ENCODE assay signal across 17 cellular contexts in the genomic region with DNA sequence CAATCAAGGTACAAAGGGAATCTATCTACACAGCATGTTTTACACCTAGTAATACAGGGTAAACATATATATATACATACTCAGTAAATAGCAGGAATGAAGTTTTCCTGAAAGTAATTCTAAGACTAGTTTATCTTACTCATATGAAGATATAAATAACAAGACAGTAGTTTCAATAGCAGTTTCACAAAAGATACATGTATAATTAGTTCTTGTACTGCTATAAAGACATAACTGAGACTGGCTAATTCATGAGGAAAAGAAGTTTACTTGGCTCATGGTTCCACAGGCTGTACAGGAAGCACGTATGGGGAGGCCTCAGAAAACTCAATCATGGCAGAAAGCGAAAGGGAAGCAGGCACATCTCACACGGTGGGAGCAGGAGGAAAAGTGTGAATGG. TPM values are rescaled to one million over a fixed set of nuclear protein-coding genes. Genes with fewer than 3 reads are reported as not detected.
DNase-seq lines count a peak whose midpoint lies in the region; ATAC-seq and TF ChIP-seq lines count a peak whose summit lies in the region.
"Had no signal": no experiment of that assay in that cellular context is flagged by ENCODE, and none has a peak within 500 bp of the region (broad histone marks: within the 10 kb centered on the region; RNA-seq: fewer than 3 reads in every experiment).

No MANE protein-coding gene starts in this region.

- no peak for TF ChIP-seq POLR2A in upper lobe of left lung (IDR thresholded peaks at IDR 0.05)

- TF ChIP-seq CTCF in neural progenitor cell (IDR thresholded peaks at IDR 0.05), result no peak
- no peak for TF ChIP-seq CTCF in upper lobe of left lung (IDR thresholded peaks at IDR 0.05)

- no peak overlapping the region for H3K9ac ChIP-seq in neural progenitor cell

- intact Hi-C loops in naive thymus-derived CD4-positive, alpha-beta T cell (cut with micrococcal nuclease), result loop anchor here in 1 of 2 donors (5.0 kb wide), 1 partner anchor 604 kb away; no protein-coding TSS in a partner anchor

- no peaks in the 10 kb centered on the region for H3F3A ChIP-seq in neural progenitor cell (ENCODE audit: low read depth)

- H3K4me1 ChIP-seq in naive thymus-derived CD4-positive, alpha-beta T cell (ENCODE audit: control insufficient read depth in 2 of 2, insufficient read depth in 2 of 2, low read length in 2 of 2), result peaks cover 19 to 24% of the 10 kb centered on the region in 2 donors
- H3K4me1 ChIP-seq in neural progenitor cell, result no peaks in the 10 kb centered on the region
- peaks cover 8 to 32% (median 17%) of the 10 kb centered on the region in 4 donors for H3K4me1 ChIP-seq in upper lobe of left lung
- H3K4me1 ChIP-seq: colonic mucosa had no signal

- peak overlapping the region; percentile 56 for H3K4me3 Mint-ChIP-seq in activated naive CD4-positive, alpha-beta T cell treated with anti-CD3 and anti-CD28 coated beads, Interleukin-2, amount 50 U/mL, for 24 hours
- peak overlapping the region in 9 of 10 donors; percentile 18 to 60 (median 52) for H3K4me3 Mint-ChIP-seq in naive thymus-derived CD4-positive, alpha-beta T cell
- no peak overlapping the region for H3K4me3 Mint-ChIP-seq in neural progenitor cell

- peaks cover 16% of the 10 kb centered on the region for H3K36me3 Mint-ChIP-seq in activated naive CD4-positive, alpha-beta T cell treated with anti-CD3 and anti-CD28 coated beads, Interleukin-2, amount 50 U/mL, for 24 hours
- peaks cover 3 to 39% (median 18%) of the 10 kb centered on the region in 5 donors for H3K36me3 Mint-ChIP-seq in naive thymus-derived CD4-positive, alpha-beta T cell
- H3K36me3 Mint-ChIP-seq in neural progenitor cell, result peaks cover 10% of the 10 kb centered on the region

- ATAC-seq in GM21367 (IDR thresholded peaks at IDR 0.05; ENCODE audit: unreplicated experiment), result peak; percentile 52
- ATAC-seq in HG03565 (IDR thresholded peaks at IDR 0.05; ENCODE audit: unreplicated experiment), result peak; percentile 50
- ATAC-seq in naive thymus-derived CD4-positive, alpha-beta T cell, result no peak
- no peak for ATAC-seq in upper lobe of left lung (ENCODE audit: low FRiP score in 2 of 2)

- peaks cover 0 to 7% (median 0%) of the 10 kb centered on the region in 3 experiments for H3K36me3 ChIP-seq in naive thymus-derived CD4-positive, alpha-beta T cell (ENCODE audit: control insufficient read depth in 2 of 3, insufficient read depth in 3 of 3, low read length in 3 of 3)
- H3K36me3 ChIP-seq in neural progenitor cell (peaks cover 5% of the 10 kb centered on the region), upper lobe of left lung (peaks cover 0 to 7% (median 0%) of the 10 kb centered on the region in 4 donors)
- H3K36me3 ChIP-seq: colonic mucosa, ovary had no signal

- H2AFZ ChIP-seq in neural progenitor cell (replicated peaks), result no peak overlapping the region

- H3K79me2 ChIP-seq in neural progenitor cell (ENCODE audit: low read depth), result peaks cover 88% of the 10 kb centered on the region

- H3K27ac Mint-ChIP-seq in activated naive CD4-positive, alpha-beta T cell treated with anti-CD3 and anti-CD28 coated beads, Interleukin-2, amount 50 U/mL, for 24 hours, result peak overlapping the region; percentile 90
- H3K27ac Mint-ChIP-seq in naive thymus-derived CD4-positive, alpha-beta T cell, result peak overlapping the region in 6 of 9 donors; percentile 28 to 81 (median 59)
- no peak overlapping the region for H3K27ac Mint-ChIP-seq in neural progenitor cell

- CTCF ChIA-PET in naive thymus-derived CD4-positive, alpha-beta T cell (lab: Charles Lee), result no interaction called here

- 88 to 92% methylated on average over 3 of the region's 3 CpGs for WGBS in upper lobe of left lung, 2 donors

- peaks cover 64% of the 10 kb centered on the region for H3K4me1 Mint-ChIP-seq in activated naive CD4-positive, alpha-beta T cell treated with anti-CD3 and anti-CD28 coated beads, Interleukin-2, amount 50 U/mL, for 24 hours
- peaks cover 33 to 76% (median 66%) of the 10 kb centered on the region in 7 donors for H3K4me1 Mint-ChIP-seq in naive thymus-derived CD4-positive, alpha-beta T cell
- peaks cover 7% of the 10 kb centered on the region for H3K4me1 Mint-ChIP-seq in neural progenitor cell

- no peaks in the 10 kb centered on the region for H3K27me3 ChIP-seq in naive thymus-derived CD4-positive, alpha-beta T cell (ENCODE audit: control insufficient read depth in 2 of 2, insufficient read depth in 2 of 2, low read length in 2 of 2)
- H3K27me3 ChIP-seq in neural progenitor cell, result no peaks in the 10 kb centered on the region
- no peaks in the 10 kb centered on the region for H3K27me3 ChIP-seq in upper lobe of left lung
- H3K27me3 ChIP-seq: colonic mucosa, ovary, spleen had no signal

- no peak overlapping the region for H3K4me3 ChIP-seq in naive thymus-derived CD4-positive, alpha-beta T cell (ENCODE audit: low read length)
- no peak overlapping the region for H3K4me3 ChIP-seq in neural progenitor cell
- no peak overlapping the region for H3K4me3 ChIP-seq in upper lobe of left lung
- H3K4me3 ChIP-seq: colonic mucosa, ovary, spleen had no signal

- no peaks in the 10 kb centered on the region for H3K9me3 ChIP-seq in naive thymus-derived CD4-positive, alpha-beta T cell (ENCODE audit: control insufficient read depth in 2 of 3, low read length in 3 of 3)
- H3K9me3 ChIP-seq in neural progenitor cell (ENCODE audit: low read depth) (no peaks in the 10 kb centered on the region), upper lobe of left lung (no peaks in the 10 kb centered on the region)
- H3K9me3 ChIP-seq: colonic mucosa, ovary, spleen had no signal

- peaks cover 12% of the 10 kb centered on the region for H4K20me1 ChIP-seq in neural progenitor cell (ENCODE audit: low read depth)

- DNase-seq in activated naive CD4-positive, alpha-beta T cell treated with anti-CD3 and anti-CD28 coated beads, Interleukin-2, amount 50 U/mL, for 16 hours, result no peak
- DNase-seq in naive thymus-derived CD4-positive, alpha-beta T cell, result no peak
- DNase-seq in neural progenitor cell (ENCODE audit: low spot score), result no peak
- DNase-seq in NCI-H1436 (lab: John Stamatoyannopoulos, UW), result no peak
- no peak for DNase-seq in upper lobe of left lung
- DNase-seq: activated CD8-positive, alpha-beta memory T cell treated with anti-CD3 and anti-CD28 coated beads, Interleukin-2, amount 50 U/mL, for 48 hours; anterior cingulate cortex; colonic mucosa; KG1; NCI-H1436 treated with DMSO at 0.1 percent for 48 hours; NCI-H510A; ovary; spleen; WERI-Rb-1 had no signal

- POLR2A ChIA-PET in naive thymus-derived CD4-positive, alpha-beta T cell (lab: Charles Lee), result no interaction called here

- H3K27ac ChIP-seq in naive thymus-derived CD4-positive, alpha-beta T cell (ENCODE audit: low read depth, low read length), result no peak overlapping the region
- H3K27ac ChIP-seq in neural progenitor cell, result no peak overlapping the region
- H3K27ac ChIP-seq in upper lobe of left lung, result no peak overlapping the region
- H3K27ac ChIP-seq: colonic mucosa, ovary, spleen, WERI-Rb-1 had no signal

- no peaks in the 10 kb centered on the region for H3K9me3 Mint-ChIP-seq in activated naive CD4-positive, alpha-beta T cell treated with anti-CD3 and anti-CD28 coated beads, Interleukin-2, amount 50 U/mL, for 24 hours
- H3K9me3 Mint-ChIP-seq in naive thymus-derived CD4-positive, alpha-beta T cell, result peaks cover 0 to 3% (median 0%) of the 10 kb centered on the region in 11 donors
- H3K9me3 Mint-ChIP-seq in neural progenitor cell, result no peaks in the 10 kb centered on the region

- H3K27me3 Mint-ChIP-seq in activated naive CD4-positive, alpha-beta T cell treated with anti-CD3 and anti-CD28 coated beads, Interleukin-2, amount 50 U/mL, for 24 hours, result no peaks in the 10 kb centered on the region
- no peaks in the 10 kb centered on the region for H3K27me3 Mint-ChIP-seq in naive thymus-derived CD4-positive, alpha-beta T cell
- no peaks in the 10 kb centered on the region for H3K27me3 Mint-ChIP-seq in neural progenitor cell (ENCODE audit: insufficient read depth, low read depth)

- no peak overlapping the region for H3K4me2 ChIP-seq in neural progenitor cell

- TF ChIP-seq EP300 in upper lobe of left lung (IDR thresholded peaks at IDR 0.05), result no peak

RNA-seq across cellular contexts. Expression of a gene that starts 16.9 kb away (rescaled TPM):
- total RNA-seq in naive thymus-derived CD4-positive, alpha-beta T cell, result 10 to 100 TPM; 21.0 to 40.0 (median 24.2) TPM
- polyA plus RNA-seq in naive thymus-derived CD4-positive, alpha-beta T cell, result 10 to 100 TPM; 32.3 to 37.2 TPM
- total RNA-seq in neural progenitor cell (ENCODE audit: low replicate concordance) (39.0 and 53.6 TPM in 2 replicates), upper lobe of left lung (10 to 100 TPM; 21.9 to 32.5 (median 23.7) TPM)

RNA-seq across cellular contexts. Expression of a gene that starts 17.1 kb away (rescaled TPM):
- total RNA-seq in naive thymus-derived CD4-positive, alpha-beta T cell, result 10 to 100 TPM; 17.7 to 29.8 (median 27.6) TPM
- 10 to 100 TPM; 32.4 to 40.3 TPM for polyA plus RNA-seq in naive thymus-derived CD4-positive, alpha-beta T cell
- total RNA-seq in neural progenitor cell (ENCODE audit: low replicate concordance), result 76.0 and 99.3 TPM in 2 replicates
- 10 to 100 TPM; 10.3 to 27.2 (median 17.2) TPM for total RNA-seq in upper lobe of left lung

Comparison
In these comparisons a context has a peak if more than half of its experiments do, and no peak if none do; other contexts are left out.
1. ATAC-seq: peak in GM21367 (single experiment) and HG03565 (single experiment); none in naive thymus-derived CD4-positive, alpha-beta T cell (single experiment) and upper lobe of left lung (0 of 2).